In genomic region chr14:84217066-84217465, GRCh38 we compare ENCODE assay signal across 31 cellular contexts.
"Had no signal": no experiment of that assay in that cellular context is flagged by ENCODE, and none has a peak within 500 bp of the region (broad histone marks: within the 10 kb centered on the region; RNA-seq: fewer than 3 reads in every experiment).

No MANE protein-coding gene starts in this region.

- DNase-seq: activated B cell treated with CpG ODN at 0.5 μM for 24 hours; activated CD4-positive, alpha-beta memory T cell treated with anti-CD3 and anti-CD28 coated beads for 36 hours; activated CD4-positive, alpha-beta T cell treated with anti-CD3 and anti-CD28 coated beads for 4 hours; activated CD4-positive, alpha-beta T cell treated with anti-CD3 and anti-CD28 coated beads, Interleukin-2, amount 10 ng/mL, durations not matched to agents 24 days and 14 days; activated CD4-positive, alpha-beta T cell treated with anti-CD3 and anti-CD28 coated beads, Interleukin-2, amount 50 U/mL, for 1 hour; activated CD4-positive, alpha-beta T cell treated with anti-CD3 and anti-CD28 coated beads, Interleukin-2, amount 50 U/mL, for 4 hours; activated CD4-positive, CD25-positive, alpha-beta regulatory T cell treated with anti-CD3 and anti-CD28 coated beads, Interleukin-2, amount 50 U/mL, for 72 hours; activated CD8-positive, alpha-beta memory T cell treated with anti-CD3 and anti-CD28 coated beads, Interleukin-2, amount 50 U/mL, for 4 hours; activated CD8-positive, alpha-beta T cell treated with anti-CD3 and anti-CD28 coated beads for 36 hours; activated effector memory CD4-positive, alpha-beta T cell treated with anti-CD3 and anti-CD28 coated beads, Interleukin-2, amount 50 U/mL, for 16 hours; activated gamma-delta T cell treated with Interleukin-2 at 50 U/mL for 16 hours; activated naive CD4-positive, alpha-beta T cell; activated naive CD4-positive, alpha-beta T cell treated with anti-CD3 and anti-CD28 coated beads for 36 hours; activated naive CD4-positive, alpha-beta T cell treated with anti-CD3 and anti-CD28 coated beads, Interleukin-2, amount 50 U/mL, for 16 hours; activated naive CD8-positive, alpha-beta T cell treated with anti-CD3 and anti-CD28 coated beads, Interleukin-2, amount 10 ng/mL, durations not matched to agents 7 days and 5 days; activated naive CD8-positive, alpha-beta T cell treated with anti-CD3 and anti-CD28 coated beads, Interleukin-2, amount 50 U/mL, for 24 hours; activated T-cell treated with anti-CD3 and anti-CD28 coated beads for 4 hours; activated T-cell treated with anti-CD3 and anti-CD28 coated beads, Interleukin-2, amount 50 U/mL, for 1 hour; activated T-cell treated with anti-CD3 and anti-CD28 coated beads, Interleukin-2, amount 50 U/mL, for 4 hours; activated T-cell treated with anti-CD3 and anti-CD28 coated beads, Interleukin-2, amount 50 U/mL, for 72 hours; amygdala; anterior cingulate cortex; caudate nucleus; cerebellar nuclear complex; T-helper 1 cell; T-helper 2 cell; T-helper 9 cell had no signal

- ATAC-seq: activated CD8-positive, alpha-beta T cell treated with anti-CD3 and anti-CD28 coated beads for 36 hours; activated naive CD4-positive, alpha-beta T cell treated with anti-CD3 and anti-CD28 coated beads, Interleukin-2, amount 50 U/mL, for 72 hours; activated naive CD8-positive, alpha-beta T cell treated with anti-CD3 and anti-CD28 coated beads, Interleukin-2, amount 50 U/mL, for 24 hours; activated T-cell treated with anti-CD3 and anti-CD28 coated beads, Interleukin-2, amount 50 U/mL, for 4 hours; activated T-cell treated with anti-CD3 and anti-CD28 coated beads, Interleukin-2, amount 50 U/mL, for 72 hours; activated T-helper 17 cell treated with anti-CD3 and anti-CD28 coated beads, Interleukin-2, amount 50 U/mL, for 72 hours had no signal

- H3K27ac ChIP-seq: cardiac muscle cell, VCaP had no signal

- H3K36me3 ChIP-seq: cardiac muscle cell had no signal

- H3K4me3 ChIP-seq: cardiac muscle cell had no signal

- H3K27me3 ChIP-seq: cardiac muscle cell had no signal
